In the genomic region with DNA sequence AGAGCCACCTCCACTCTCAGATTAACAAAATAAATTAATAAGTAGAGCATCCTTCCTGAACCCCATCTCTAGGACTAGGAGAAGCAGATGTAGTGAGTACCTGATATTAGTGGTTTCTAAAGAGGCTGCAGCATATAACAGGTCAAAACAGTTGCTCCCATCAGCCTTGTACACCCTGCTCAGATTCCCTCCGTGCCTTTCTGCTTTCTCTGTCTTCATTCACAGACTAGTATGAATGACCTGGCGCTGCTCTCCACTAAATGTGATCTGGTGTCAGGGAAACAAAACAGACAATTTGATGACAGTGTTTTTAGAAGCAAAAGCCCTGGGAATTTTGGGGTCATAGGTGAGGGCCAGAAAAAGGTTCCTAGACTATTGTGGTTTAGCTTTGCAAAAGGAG, we compare ENCODE assay signal across 3 cellular contexts.
TF ChIP-seq lines count a peak whose summit lies in the region.

No MANE protein-coding gene starts in this region.

TF ChIP-seq in liver, 16 proteins besides CTCF, POLR2A, EP300 and RAD21:
- TF ChIP-seq, protein P1, sequence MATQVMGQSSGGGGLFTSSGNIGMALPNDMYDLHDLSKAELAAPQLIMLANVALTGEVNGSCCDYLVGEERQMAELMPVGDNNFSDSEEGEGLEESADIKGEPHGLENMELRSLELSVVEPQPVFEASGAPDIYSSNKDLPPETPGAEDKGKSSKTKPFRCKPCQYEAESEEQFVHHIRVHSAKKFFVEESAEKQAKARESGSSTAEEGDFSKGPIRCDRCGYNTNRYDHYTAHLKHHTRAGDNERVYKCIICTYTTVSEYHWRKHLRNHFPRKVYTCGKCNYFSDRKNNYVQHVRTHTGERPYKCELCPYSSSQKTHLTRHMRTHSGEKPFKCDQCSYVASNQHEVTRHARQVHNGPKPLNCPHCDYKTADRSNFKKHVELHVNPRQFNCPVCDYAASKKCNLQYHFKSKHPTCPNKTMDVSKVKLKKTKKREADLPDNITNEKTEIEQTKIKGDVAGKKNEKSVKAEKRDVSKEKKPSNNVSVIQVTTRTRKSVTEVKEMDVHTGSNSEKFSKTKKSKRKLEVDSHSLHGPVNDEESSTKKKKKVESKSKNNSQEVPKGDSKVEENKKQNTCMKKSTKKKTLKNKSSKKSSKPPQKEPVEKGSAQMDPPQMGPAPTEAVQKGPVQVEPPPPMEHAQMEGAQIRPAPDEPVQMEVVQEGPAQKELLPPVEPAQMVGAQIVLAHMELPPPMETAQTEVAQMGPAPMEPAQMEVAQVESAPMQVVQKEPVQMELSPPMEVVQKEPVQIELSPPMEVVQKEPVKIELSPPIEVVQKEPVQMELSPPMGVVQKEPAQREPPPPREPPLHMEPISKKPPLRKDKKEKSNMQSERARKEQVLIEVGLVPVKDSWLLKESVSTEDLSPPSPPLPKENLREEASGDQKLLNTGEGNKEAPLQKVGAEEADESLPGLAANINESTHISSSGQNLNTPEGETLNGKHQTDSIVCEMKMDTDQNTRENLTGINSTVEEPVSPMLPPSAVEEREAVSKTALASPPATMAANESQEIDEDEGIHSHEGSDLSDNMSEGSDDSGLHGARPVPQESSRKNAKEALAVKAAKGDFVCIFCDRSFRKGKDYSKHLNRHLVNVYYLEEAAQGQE (IDR thresholded peaks at IDR 0.05): no peak
- TF ChIP-seq FOXA1 (IDR thresholded peaks at IDR 0.05) (no peak), GABPA (IDR thresholded peaks at IDR 0.05 in 1 of 2, conservative IDR thresholded peaks at IDR 0.05 in 1 of 2) (no peak), HNF4G (IDR thresholded peaks at IDR 0.05) (no peak), YY1 (IDR thresholded peaks at IDR 0.05) (no peak), SP1 (IDR thresholded peaks at IDR 0.05) (no peak), JUND (IDR thresholded peaks at IDR 0.05) (no peak), RXRA (IDR thresholded peaks at IDR 0.05) (no peak), EGR1 (IDR thresholded peaks at IDR 0.05; ENCODE audit: low read depth in 2 of 2) (no peak), FOXA2 (IDR thresholded peaks at IDR 0.05) (no peak), HNF4A (conservative IDR thresholded peaks at IDR 0.05) (no peak), TAF1 (conservative IDR thresholded peaks at IDR 0.05) (no peak), NR2F2 (IDR thresholded peaks at IDR 0.05) (no peak)
- TF ChIP-seq, protein P2, sequence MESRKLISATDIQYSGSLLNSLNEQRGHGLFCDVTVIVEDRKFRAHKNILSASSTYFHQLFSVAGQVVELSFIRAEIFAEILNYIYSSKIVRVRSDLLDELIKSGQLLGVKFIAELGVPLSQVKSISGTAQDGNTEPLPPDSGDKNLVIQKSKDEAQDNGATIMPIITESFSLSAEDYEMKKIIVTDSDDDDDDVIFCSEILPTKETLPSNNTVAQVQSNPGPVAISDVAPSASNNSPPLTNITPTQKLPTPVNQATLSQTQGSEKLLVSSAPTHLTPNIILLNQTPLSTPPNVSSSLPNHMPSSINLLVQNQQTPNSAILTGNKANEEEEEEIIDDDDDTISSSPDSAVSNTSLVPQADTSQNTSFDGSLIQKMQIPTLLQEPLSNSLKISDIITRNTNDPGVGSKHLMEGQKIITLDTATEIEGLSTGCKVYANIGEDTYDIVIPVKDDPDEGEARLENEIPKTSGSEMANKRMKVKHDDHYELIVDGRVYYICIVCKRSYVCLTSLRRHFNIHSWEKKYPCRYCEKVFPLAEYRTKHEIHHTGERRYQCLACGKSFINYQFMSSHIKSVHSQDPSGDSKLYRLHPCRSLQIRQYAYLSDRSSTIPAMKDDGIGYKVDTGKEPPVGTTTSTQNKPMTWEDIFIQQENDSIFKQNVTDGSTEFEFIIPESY (IDR thresholded peaks at IDR 0.05): no peak
- TF ChIP-seq, protein P3, sequence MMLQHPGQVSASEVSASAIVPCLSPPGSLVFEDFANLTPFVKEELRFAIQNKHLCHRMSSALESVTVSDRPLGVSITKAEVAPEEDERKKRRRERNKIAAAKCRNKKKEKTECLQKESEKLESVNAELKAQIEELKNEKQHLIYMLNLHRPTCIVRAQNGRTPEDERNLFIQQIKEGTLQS (IDR thresholded peaks at IDR 0.05): no peak
- TF ChIP-seq, protein P4, sequence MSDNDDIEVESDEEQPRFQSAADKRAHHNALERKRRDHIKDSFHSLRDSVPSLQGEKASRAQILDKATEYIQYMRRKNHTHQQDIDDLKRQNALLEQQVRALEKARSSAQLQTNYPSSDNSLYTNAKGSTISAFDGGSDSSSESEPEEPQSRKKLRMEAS (IDR thresholded peaks at IDR 0.05): no peak

TF ChIP-seq in HepG2, 621 proteins besides CTCF, POLR2A, EP300 and RAD21:
- TF ChIP-seq ZBTB8A (CRISPR knock-in tag; IDR thresholded peaks at IDR 0.05; ENCODE audit: borderline replicate concordance, low read depth) (no peak), BRCA1 (CRISPR knock-in tag; IDR thresholded peaks at IDR 0.05) (no peak), TEAD2 (CRISPR knock-in tag; IDR thresholded peaks at IDR 0.05) (no peak), ZNF256 (CRISPR knock-in tag; conservative IDR thresholded peaks at IDR 0.05) (no peak), ZBTB1 (CRISPR knock-in tag; IDR thresholded peaks at IDR 0.05; ENCODE audit: borderline replicate concordance) (no peak), ZNF605 (CRISPR knock-in tag; IDR thresholded peaks at IDR 0.05) (no peak), ZNF749 (CRISPR knock-in tag; IDR thresholded peaks at IDR 0.05; ENCODE audit: borderline replicate concordance) (no peak), ZNF329 (CRISPR knock-in tag; IDR thresholded peaks at IDR 0.05; ENCODE audit: low read depth) (no peak), FOXA3 (CRISPR knock-in tag; IDR thresholded peaks at IDR 0.05) (no peak), AGO1 (IDR thresholded peaks at IDR 0.05; ENCODE audit: low read depth, low read length, poor library complexity, severe bottlenecking) (no peak), ZNF124 (CRISPR knock-in tag; IDR thresholded peaks at IDR 0.05) (no peak), ZNF678 (CRISPR knock-in tag; IDR thresholded peaks at IDR 0.05) (no peak), POLR2AphosphoS5 (IDR thresholded peaks at IDR 0.05; ENCODE audit: low read depth, low read length) (no peak), XRCC5 (optimal IDR thresholded peaks at IDR 0.05; ENCODE audit: low read length) (no peak), ZNF839 (CRISPR knock-in tag; IDR thresholded peaks at IDR 0.05; ENCODE audit: borderline replicate concordance) (no peak), ZMAT3 (CRISPR knock-in tag; conservative IDR thresholded peaks at IDR 0.05) (no peak)
- TF ChIP-seq, protein P5, sequence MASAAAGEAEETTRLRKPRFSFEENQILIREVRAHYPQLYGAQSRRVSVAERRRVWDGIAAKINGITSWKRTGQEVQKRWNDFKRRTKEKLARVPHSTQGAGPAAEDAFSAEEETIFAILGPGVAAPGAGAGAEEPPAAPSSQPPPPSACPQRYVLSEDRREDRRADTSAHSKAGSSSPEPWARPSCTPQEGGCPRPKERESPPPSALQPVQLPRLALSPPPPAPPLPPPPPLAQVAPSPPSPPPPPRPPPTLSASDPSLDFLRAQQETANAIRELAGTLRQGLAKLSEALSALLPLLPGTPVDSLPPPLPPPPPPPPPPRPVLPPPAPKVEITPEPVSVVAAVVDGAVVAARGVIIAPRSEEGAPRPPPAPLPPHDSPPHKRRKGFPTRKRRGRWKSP (CRISPR knock-in tag; IDR thresholded peaks at IDR 0.05): no peak
- TF ChIP-seq, protein P6, sequence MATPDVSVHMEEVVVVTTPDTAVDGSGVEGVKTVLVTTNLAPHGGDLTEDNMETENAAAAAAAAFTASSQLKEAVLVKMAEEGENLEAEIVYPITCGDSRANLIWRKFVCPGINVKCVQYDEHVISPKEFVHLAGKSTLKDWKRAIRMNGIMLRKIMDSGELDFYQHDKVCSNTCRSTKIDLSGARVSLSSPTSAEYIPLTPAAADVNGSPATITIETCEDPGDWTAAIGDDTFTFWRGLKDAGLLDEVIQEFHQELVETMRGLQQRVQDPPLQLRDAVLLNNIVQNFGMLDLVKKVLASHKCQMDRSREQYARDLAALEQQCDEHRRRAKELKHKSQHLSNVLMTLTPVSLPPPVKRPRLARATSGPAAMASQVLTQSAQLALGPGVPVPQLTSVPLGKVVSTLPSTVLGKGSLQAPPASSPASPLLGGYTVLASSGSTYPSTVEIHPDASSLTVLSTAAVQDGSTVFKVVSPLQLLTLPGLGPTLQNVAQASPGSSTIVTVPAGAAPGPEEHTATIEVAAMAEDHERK (CRISPR knock-in tag; IDR thresholded peaks at IDR 0.05; ENCODE audit: low read depth): no peak
- TF ChIP-seq, protein P7, sequence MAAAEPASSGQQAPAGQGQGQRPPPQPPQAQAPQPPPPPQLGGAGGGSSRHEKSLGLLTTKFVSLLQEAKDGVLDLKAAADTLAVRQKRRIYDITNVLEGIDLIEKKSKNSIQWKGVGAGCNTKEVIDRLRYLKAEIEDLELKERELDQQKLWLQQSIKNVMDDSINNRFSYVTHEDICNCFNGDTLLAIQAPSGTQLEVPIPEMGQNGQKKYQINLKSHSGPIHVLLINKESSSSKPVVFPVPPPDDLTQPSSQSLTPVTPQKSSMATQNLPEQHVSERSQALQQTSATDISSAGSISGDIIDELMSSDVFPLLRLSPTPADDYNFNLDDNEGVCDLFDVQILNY (CRISPR knock-in tag; conservative IDR thresholded peaks at IDR 0.05): no peak
- TF ChIP-seq, protein P8, sequence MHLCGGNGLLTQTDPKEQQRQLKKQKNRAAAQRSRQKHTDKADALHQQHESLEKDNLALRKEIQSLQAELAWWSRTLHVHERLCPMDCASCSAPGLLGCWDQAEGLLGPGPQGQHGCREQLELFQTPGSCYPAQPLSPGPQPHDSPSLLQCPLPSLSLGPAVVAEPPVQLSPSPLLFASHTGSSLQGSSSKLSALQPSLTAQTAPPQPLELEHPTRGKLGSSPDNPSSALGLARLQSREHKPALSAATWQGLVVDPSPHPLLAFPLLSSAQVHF (CRISPR knock-in tag; IDR thresholded peaks at IDR 0.05): no peak
TF ChIP-seq in HepG2: peak in this region for 0.

TF ChIP-seq in GM12891, 5 proteins besides CTCF, POLR2A, EP300 and RAD21:
- TF ChIP-seq PAX5 (IDR thresholded peaks at IDR 0.05; ENCODE audit: insufficient read depth, low read length, severe bottlenecking) (no peak), TAF1 (IDR thresholded peaks at IDR 0.05; ENCODE audit: low read depth, low read length) (no peak), POLR2AphosphoS5 (IDR thresholded peaks at IDR 0.05; ENCODE audit: low read depth, low read length) (no peak), POU2F2 (IDR thresholded peaks at IDR 0.05; ENCODE audit: low read depth, low read length) (no peak), SPI1 (IDR thresholded peaks at IDR 0.05; ENCODE audit: low read depth, low read length) (no peak)
TF ChIP-seq in GM12891: peak in this region for 0.
